In the genomic region with DNA sequence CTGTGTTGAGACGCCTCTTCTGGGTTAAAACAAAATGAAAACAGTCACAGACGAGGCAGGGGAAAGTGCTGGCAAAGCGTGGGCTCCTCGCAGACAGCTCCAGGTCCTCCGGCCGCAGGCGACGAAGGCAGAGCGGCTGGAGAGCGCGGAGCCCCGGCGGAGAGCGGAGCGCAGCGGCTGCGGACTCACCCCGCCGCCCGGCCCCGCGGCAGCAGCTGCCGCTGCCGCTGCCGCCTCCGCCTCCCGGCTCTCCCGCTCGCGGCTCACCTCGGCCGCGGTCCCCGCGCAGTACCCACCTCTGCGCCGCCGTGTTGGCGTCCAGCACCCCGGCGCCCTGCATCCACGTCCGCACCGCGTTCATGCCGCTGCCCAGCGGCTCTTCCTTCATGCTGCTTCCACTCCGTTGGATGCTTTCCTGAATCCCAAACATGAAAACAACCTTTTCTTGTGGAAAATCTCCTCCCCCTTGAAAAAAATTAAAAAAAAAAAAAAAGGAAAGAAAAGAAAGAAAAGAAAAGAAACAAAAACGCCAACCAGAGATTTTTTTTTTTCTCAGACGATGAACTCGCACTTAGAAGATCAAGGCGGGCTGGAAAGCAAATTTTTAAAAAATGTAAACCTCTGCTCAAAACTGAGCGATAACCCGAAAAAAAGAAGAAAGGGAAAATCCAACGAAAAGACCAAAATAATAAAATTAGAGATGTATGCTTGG, we compare ENCODE assay signal across 8 cellular contexts. TPM values are rescaled to one million over a fixed set of nuclear protein-coding genes. Genes with fewer than 3 reads are reported as not detected.
DNase-seq lines count a peak whose midpoint lies in the region; ATAC-seq and TF ChIP-seq lines count a peak whose summit lies in the region.

No MANE protein-coding gene starts in this region.

- 3 to 6% methylated on average over 13 to 31 of the region's 55 CpGs for WGBS in esophagus squamous epithelium, 2 donors

- H3K27me3 ChIP-seq in H7 (ENCODE audit: control insufficient read depth, insufficient read depth, low read length) (peaks cover 91% of the 10 kb centered on the region), esophagus squamous epithelium (peaks cover 0 to 96% (median 17%) of the 10 kb centered on the region in 4 donors)

- peak overlapping the region; percentile 65 to 91 (median 86) for H3K27ac ChIP-seq in esophagus squamous epithelium

- H3K27ac Mint-ChIP-seq in activated T-cell treated with anti-CD3 and anti-CD28 coated beads, Interleukin-2, amount 50 U/mL, for 24 hours = peak overlapping the region; percentile 10
- peak overlapping the region; percentile 24 to 33 for H3K27ac Mint-ChIP-seq in natural killer cell treated with Interleukin-12 subunit alpha and Interleukin-12 subunit beta and Interleukin-15 and Interleukin-18, amount 100 ng/mL, for 72 hours

- H3K36me3 Mint-ChIP-seq in activated T-cell treated with anti-CD3 and anti-CD28 coated beads, Interleukin-2, amount 50 U/mL, for 24 hours (ENCODE audit: low read depth) = no peaks in the 10 kb centered on the region
- H3K36me3 Mint-ChIP-seq in natural killer cell treated with Interleukin-12 subunit alpha and Interleukin-12 subunit beta and Interleukin-15 and Interleukin-18, amount 100 ng/mL, for 72 hours = peaks cover 9% of the 10 kb centered on the region

- no peaks in the 10 kb centered on the region for H3K9me3 Mint-ChIP-seq in activated T-cell treated with anti-CD3 and anti-CD28 coated beads, Interleukin-2, amount 50 U/mL, for 24 hours
- H3K9me3 Mint-ChIP-seq in natural killer cell treated with Interleukin-12 subunit alpha and Interleukin-12 subunit beta and Interleukin-15 and Interleukin-18, amount 100 ng/mL, for 72 hours = no peaks in the 10 kb centered on the region

- peak overlapping the region; percentile 80 for H3K4me3 Mint-ChIP-seq in activated T-cell treated with anti-CD3 and anti-CD28 coated beads, Interleukin-2, amount 50 U/mL, for 24 hours
- H3K4me3 Mint-ChIP-seq in natural killer cell treated with Interleukin-12 subunit alpha and Interleukin-12 subunit beta and Interleukin-15 and Interleukin-18, amount 100 ng/mL, for 72 hours = peak overlapping the region; percentile 89

- DNase-seq in G401 (ENCODE audit: low spot score) (peak; percentile 72), H7 (peak; percentile 78), NCI-H345 treated with DMSO at 0.1 percent for 48 hours (lab: John Stamatoyannopoulos, UW; ENCODE audit: unreplicated experiment) (peak; percentile 27), esophagus squamous epithelium (lab: John Stamatoyannopoulos, UW) (no peak), OCI-M2 (lab: John Stamatoyannopoulos, UW; ENCODE audit: unreplicated experiment) (no peak), NCI-H2107 (lab: John Stamatoyannopoulos, UW) (no peak)
- peak; percentile 64 for DNase-seq in activated T-cell treated with anti-CD3 and anti-CD28 coated beads, Interleukin-2, amount 50 U/mL, for 24 hours
- no peak for DNase-seq in natural killer cell treated with Interleukin-12 subunit alpha and Interleukin-12 subunit beta and Interleukin-15 and Interleukin-18, amount 100 ng/mL, for 72 hours (ENCODE audit: low spot score)

- H3K27me3 Mint-ChIP-seq in activated T-cell treated with anti-CD3 and anti-CD28 coated beads, Interleukin-2, amount 50 U/mL, for 24 hours = peaks cover 85% of the 10 kb centered on the region
- H3K27me3 Mint-ChIP-seq in natural killer cell treated with Interleukin-12 subunit alpha and Interleukin-12 subunit beta and Interleukin-15 and Interleukin-18, amount 100 ng/mL, for 72 hours = peaks cover 66 to 81% of the 10 kb centered on the region in 2 donors

- peaks cover 39% of the 10 kb centered on the region for H3K4me1 Mint-ChIP-seq in activated T-cell treated with anti-CD3 and anti-CD28 coated beads, Interleukin-2, amount 50 U/mL, for 24 hours (ENCODE audit: low read depth)
- peaks cover 30 to 33% of the 10 kb centered on the region in 2 donors for H3K4me1 Mint-ChIP-seq in natural killer cell treated with Interleukin-12 subunit alpha and Interleukin-12 subunit beta and Interleukin-15 and Interleukin-18, amount 100 ng/mL, for 72 hours (ENCODE audit: low read depth in 2 of 2)

- intact Hi-C loops in esophagus squamous epithelium (cut with DNase I) = no loop called here

- ATAC-seq in natural killer cell treated with Interleukin-12 subunit alpha and Interleukin-12 subunit beta and Interleukin-15 and Interleukin-18, amount 100 ng/mL, for 72 hours = peak; percentile 70 to 71

- in situ Hi-C loops in G401 (cut with HindIII; ENCODE audit: low sequenced_read_pairs) = no loop called here

- H3K4me1 ChIP-seq in esophagus squamous epithelium = peaks cover 10 to 75% (median 11%) of the 10 kb centered on the region in 3 donors

- H3K4me3 ChIP-seq in H7 (ENCODE audit: insufficient read depth, low read depth, low read length) (peak overlapping the region; percentile 21), esophagus squamous epithelium (peak overlapping the region; percentile 37 to 69 (median 52))

- no peaks in the 10 kb centered on the region for H3K36me3 ChIP-seq in H7 (replicated peaks; ENCODE audit: control insufficient read depth, insufficient read depth, low read length)
- no peaks in the 10 kb centered on the region for H3K36me3 ChIP-seq in esophagus squamous epithelium

- no peak for TF ChIP-seq CTCF in esophagus squamous epithelium (IDR thresholded peaks at IDR 0.05)

- peak in 1 of 4 donors; percentile 9 for TF ChIP-seq POLR2A in esophagus squamous epithelium (IDR thresholded peaks at IDR 0.05)

- H3K9me3 ChIP-seq in esophagus squamous epithelium = no peaks in the 10 kb centered on the region

RNA-seq across cellular contexts. Expression of a gene that starts 0.5 kb away (rescaled TPM):
- not detected in 2 replicates for total RNA-seq in G401 (2014; rRNA removed; shearing (Covaris generic))
- 0.35 TPM in 1 of 2 replicates, not detected in the other for total RNA-seq in H7 (2014; rRNA removed; shearing (Covaris generic))
- total RNA-seq in esophagus squamous epithelium = 10 to 100 TPM in 2 of 4 donors, 1 to 10 TPM in 1, under 1 TPM in 1; 0.80 to 15.8 (median 7.0) TPM
- 1 to 10 TPM in 1 of 2 donors, not detected in 1; 1.9 TPM for total RNA-seq in natural killer cell treated with Interleukin-12 subunit alpha and Interleukin-12 subunit beta and Interleukin-15 and Interleukin-18, amount 100 ng/mL, for 72 hours

Comparison
In these comparisons a context has a peak if more than half of its experiments do, and no peak if none do; other contexts are left out.
1. DNase-seq: peak in G401 (single experiment), H7 (single experiment), NCI-H345 treated with DMSO at 0.1 percent for 48 hours (single experiment) and activated T-cell treated with anti-CD3 and anti-CD28 coated beads, Interleukin-2, amount 50 U/mL, for 24 hours (single experiment); none in esophagus squamous epithelium (single experiment), natural killer cell treated with Interleukin-12 subunit alpha and Interleukin-12 subunit beta and Interleukin-15 and Interleukin-18, amount 100 ng/mL, for 72 hours (single experiment), OCI-M2 (single experiment) and NCI-H2107 (single experiment).